1 cellular context compared by ENCODE assay signal in genomic region chr5:141260458-141261237, GRCh38.
TF ChIP-seq lines count a peak whose summit lies in the region.

No MANE protein-coding gene starts in this region.

TF ChIP-seq in IMR-90, 13 proteins besides CTCF, POLR2A, EP300 and RAD21 (continued from another document):
- TF ChIP-seq ELK1 (IDR thresholded peaks at IDR 0.05; ENCODE audit: borderline replicate concordance, low read depth, low read length) (no peak), BHLHE40 (IDR thresholded peaks at IDR 0.05; ENCODE audit: low read depth, low read length) (no peak), RCOR1 (IDR thresholded peaks at IDR 0.05; ENCODE audit: insufficient replicate concordance, low read length) (no peak), RFX5 (IDR thresholded peaks at IDR 0.05; ENCODE audit: low read depth, low read length) (no peak), NFE2L2 (IDR thresholded peaks at IDR 0.05; ENCODE audit: low read depth, low read length) (no peak), FOS (IDR thresholded peaks at IDR 0.05; ENCODE audit: low read depth, low read length) (no peak), CHD1 (IDR thresholded peaks at IDR 0.05; ENCODE audit: low read depth, low read length) (no peak), MAZ (IDR thresholded peaks at IDR 0.05; ENCODE audit: borderline replicate concordance, low read depth, low read length) (no peak), CEBPB (IDR thresholded peaks at IDR 0.05; ENCODE audit: low read depth, low read length) (no peak)
